Comparison of ENCODE assay signal across 8 cellular contexts in genomic region chr20:25697132-25697446, GRCh38. TPM values are rescaled to one million over a fixed set of nuclear protein-coding genes. Genes with fewer than 3 reads are reported as not detected.
A peak's percentile ranks its signal among the peaks of the same experiment; 100 is the strongest.
DNase-seq lines count a peak whose midpoint lies in the region; TF ChIP-seq lines count a peak whose summit lies in the region.

No MANE protein-coding gene starts in this region.

- peaks cover 0 to 5% (median 0%) of the 10 kb centered on the region in 4 donors for H3K9me3 ChIP-seq in sigmoid colon

- H3K4me3 ChIP-seq in GM12865 (ENCODE audit: low read depth, low read length) (peak overlapping the region; percentile 85), fibroblast of villous mesenchyme (ENCODE audit: low read depth, low read length) (peak overlapping the region; percentile 95), sigmoid colon (peak overlapping the region; percentile 67 to 95 (median 88))

- intact Hi-C loops in sigmoid colon (cut with DNase I) = loop anchor here (2.0 to 10.0 kb wide), 3 partner anchors 74 to 472 kb away; no protein-coding TSS in a partner anchor

- peaks cover 0 to 19% (median 13%) of the 10 kb centered on the region in 4 donors for H3K4me1 ChIP-seq in sigmoid colon

- 1 to 2% methylated on average over 3 of the region's 3 CpGs for WGBS in sigmoid colon, 2 donors

- H3K27me3 ChIP-seq in sigmoid colon = no peaks in the 10 kb centered on the region

- DNase-seq in GM12865 (ENCODE audit: low read depth) (no peak), fibroblast of villous mesenchyme (ENCODE audit: low read depth) (no peak), sigmoid colon (no peak), SW 1271 (lab: John Stamatoyannopoulos, UW) (no peak), NCI-H510A (lab: John Stamatoyannopoulos, UW) (no peak), NCI-H524 treated with DMSO at 0.1 percent for 48 hours (lab: John Stamatoyannopoulos, UW) (no peak), COR-L47 (lab: John Stamatoyannopoulos, UW) (no peak)

- H3K36me3 ChIP-seq in sigmoid colon = no peaks in the 10 kb centered on the region

- no peak for TF ChIP-seq EP300 in sigmoid colon (IDR thresholded peaks at IDR 0.05)

- peak overlapping the region; percentile 92 for H3K27ac ChIP-seq in VCaP
- H3K27ac ChIP-seq in sigmoid colon = peak overlapping the region; percentile 89 to 93 (median 92)

- TF ChIP-seq CTCF in GM12865 (IDR thresholded peaks at IDR 0.05; ENCODE audit: insufficient read depth, low read depth, low read length, missing control alignments) = no peak
- TF ChIP-seq CTCF in VCaP (conservative IDR thresholded peaks at IDR 0.05) = no peak
- no peak for TF ChIP-seq CTCF in fibroblast of villous mesenchyme (IDR thresholded peaks at IDR 0.05; ENCODE audit: insufficient read depth, low read depth, low read length)
- no peak for TF ChIP-seq CTCF in sigmoid colon (IDR thresholded peaks at IDR 0.05)

- TF ChIP-seq POLR2A in sigmoid colon (IDR thresholded peaks at IDR 0.05) = no peak

RNA-seq across cellular contexts. Expression of gene ZNF337, which starts 0.4 kb away (rescaled TPM):
- 10.6 and 13.0 TPM in 2 replicates for total RNA-seq in fibroblast of villous mesenchyme
- 10 to 100 TPM; 15.6 to 18.6 (median 17.2) TPM for total RNA-seq in sigmoid colon
- polyA plus RNA-seq in sigmoid colon = 1 to 10 TPM; 1.8 to 7.1 (median 3.6) TPM
